In genomic region chr19:18384775-18385174, GRCh38 we compare ENCODE assay signal across 21 cellular contexts. TPM values are rescaled to one million over a fixed set of nuclear protein-coding genes. Genes with fewer than 3 reads are reported as not detected.
DNase-seq lines count a peak whose midpoint lies in the region; ATAC-seq, FAIRE-seq and TF ChIP-seq lines count a peak whose summit lies in the region.
"Had no signal": no experiment of that assay in that cellular context is flagged by ENCODE, and none has a peak within 500 bp of the region (broad histone marks: within the 10 kb centered on the region; RNA-seq: fewer than 3 reads in every experiment).

No MANE protein-coding gene starts in this region.

- no peak for ATAC-seq in HG02763 (IDR thresholded peaks at IDR 0.05; ENCODE audit: unreplicated experiment)
- ATAC-seq: lower lobe of right lung, SK-N-SH treated with all-trans-retinoic acid at 6 μM for 48 hours had no signal

- no peak for DNase-seq in progenitor cell of endocrine pancreas (ENCODE audit: low spot score, unreplicated experiment)
- no peak for DNase-seq in GM12891 (ENCODE audit: insufficient read length, low spot score)
- DNase-seq in prostate gland (ENCODE audit: low spot score): no peak
- DNase-seq: anterior cingulate cortex, caudate nucleus, DMS 273 treated with DMSO at 0.1 percent for 48 hours, HCEC 1CT, lower lobe of right lung, NCI-H2081 treated with DMSO at 0.1 percent for 48 hours, NCI-H345, NCI-H774, T-helper 2 cell, WERI-Rb-1 had no signal

- H3F3A ChIP-seq in Loucy (ENCODE audit: low read depth): no peaks in the 10 kb centered on the region

- peaks cover 2% of the 10 kb centered on the region for H3K36me3 Mint-ChIP-seq in progenitor cell of endocrine pancreas (ENCODE audit: insufficient read depth)
- H3K36me3 Mint-ChIP-seq: activated naive CD4-positive, alpha-beta T cell treated with anti-CD3 and anti-CD28 coated beads, Interleukin-2, amount 50 U/mL, for 24 hours; neural progenitor cell had no signal

- H3K27me3 ChIP-seq in Loucy (ENCODE audit: insufficient read depth, low read length, poor library complexity, severe bottlenecking): no peaks in the 10 kb centered on the region
- no peaks in the 10 kb centered on the region for H3K27me3 ChIP-seq in duodenal mucosa (ENCODE audit: control insufficient read depth in 1 of 2, insufficient read depth in 2 of 2, low read length in 2 of 2)
- no peaks in the 10 kb centered on the region for H3K27me3 ChIP-seq in prostate gland (replicated peaks; ENCODE audit: insufficient read depth)

- H3K4me3 ChIP-seq in Loucy (ENCODE audit: low read length, poor library complexity, severe bottlenecking) (no peak overlapping the region), duodenal mucosa (ENCODE audit: low read depth in 1 of 2, low read length in 2 of 2) (no peak overlapping the region), prostate gland (no peak overlapping the region)
- H3K4me3 ChIP-seq: lower lobe of right lung, neural progenitor cell had no signal

- H3K4me2 ChIP-seq in Loucy (ENCODE audit: low read depth, low read length, poor library complexity, severe bottlenecking): no peak overlapping the region
- H3K4me2 ChIP-seq: neural progenitor cell had no signal

- peak overlapping the region; percentile 78 for H3K27ac Mint-ChIP-seq in progenitor cell of endocrine pancreas
- H3K27ac Mint-ChIP-seq: activated naive CD4-positive, alpha-beta T cell treated with anti-CD3 and anti-CD28 coated beads, Interleukin-2, amount 50 U/mL, for 24 hours; dendritic cell treated with granulocyte-macrophage colony-stimulating factor and Interleukin-4, amounts not matched to agents 40 ng/mL and 50 ng/mL, for 4 days; neural progenitor cell had no signal

- intact Hi-C loops in prostate gland (cut with DNase I): no loop called here

- peak overlapping the region; percentile 46 for H3K9ac ChIP-seq in Loucy (ENCODE audit: low read depth, low read length, poor library complexity, severe bottlenecking)
- no peak overlapping the region for H3K9ac ChIP-seq in duodenal mucosa (ENCODE audit: low read depth in 1 of 2, low read length in 2 of 2)
- H3K9ac ChIP-seq: neural progenitor cell had no signal

- no peaks in the 10 kb centered on the region for H3K27me3 Mint-ChIP-seq in progenitor cell of endocrine pancreas

- H3K9me3 ChIP-seq in Loucy (ENCODE audit: insufficient read depth, low read depth, low read length) (no peaks in the 10 kb centered on the region), duodenal mucosa (ENCODE audit: control insufficient read depth in 1 of 2, low read length in 2 of 2) (no peaks in the 10 kb centered on the region), prostate gland (no peaks in the 10 kb centered on the region)
- H3K9me3 ChIP-seq: lower lobe of right lung had no signal

- H3K9me2 ChIP-seq in Loucy (replicated peaks; ENCODE audit: low read depth, low read length): no peaks in the 10 kb centered on the region

- no peaks in the 10 kb centered on the region for H3K79me2 ChIP-seq in Loucy (ENCODE audit: insufficient read depth, low read length)

- H3K4me1 ChIP-seq in Loucy (ENCODE audit: insufficient read depth, low read length, poor library complexity, severe bottlenecking): no peaks in the 10 kb centered on the region
- H3K4me1 ChIP-seq in duodenal mucosa (ENCODE audit: control insufficient read depth in 1 of 2, insufficient read depth in 2 of 2, low read length in 2 of 2): peaks cover 26 to 44% of the 10 kb centered on the region in 2 donors
- peaks cover 6% of the 10 kb centered on the region for H3K4me1 ChIP-seq in prostate gland (replicated peaks)
- H3K4me1 ChIP-seq: neural progenitor cell had no signal

- no peak for TF ChIP-seq CTCF in Loucy (conservative IDR thresholded peaks at IDR 0.05; ENCODE audit: low read length)
- no peak for TF ChIP-seq CTCF in progenitor cell of endocrine pancreas (IDR thresholded peaks at IDR 0.05; ENCODE audit: unreplicated experiment)
- no peak for TF ChIP-seq CTCF in prostate gland (IDR thresholded peaks at IDR 0.05)

- H2AFZ ChIP-seq in Loucy (ENCODE audit: low read length): no peak overlapping the region

- no peaks in the 10 kb centered on the region for H4K20me1 ChIP-seq in Loucy (ENCODE audit: insufficient read depth, low read length, poor library complexity, severe bottlenecking)

- 94% methylated on average over 7 of the region's 7 CpGs for WGBS in prostate gland

- no peak overlapping the region for H3K4me3 Mint-ChIP-seq in progenitor cell of endocrine pancreas (ENCODE audit: low read depth)
- H3K4me3 Mint-ChIP-seq: activated naive CD4-positive, alpha-beta T cell treated with anti-CD3 and anti-CD28 coated beads, Interleukin-2, amount 50 U/mL, for 24 hours; dendritic cell treated with granulocyte-macrophage colony-stimulating factor and Interleukin-4, amounts not matched to agents 40 ng/mL and 50 ng/mL, for 4 days; neural progenitor cell had no signal

- FAIRE-seq in GM12891 (lab: Jason Lieb, UNC): no peak
- FAIRE-seq: endometrium had no signal

- no peaks in the 10 kb centered on the region for H3K9me3 Mint-ChIP-seq in progenitor cell of endocrine pancreas (ENCODE audit: low read depth)
- H3K9me3 Mint-ChIP-seq: activated naive CD4-positive, alpha-beta T cell treated with anti-CD3 and anti-CD28 coated beads, Interleukin-2, amount 50 U/mL, for 24 hours; dendritic cell treated with granulocyte-macrophage colony-stimulating factor and Interleukin-4, amounts not matched to agents 40 ng/mL and 50 ng/mL, for 4 days; neural progenitor cell had no signal

- H3K4me1 Mint-ChIP-seq in progenitor cell of endocrine pancreas (ENCODE audit: low read depth): peaks cover 30% of the 10 kb centered on the region

- no peaks in the 10 kb centered on the region for H3K36me3 ChIP-seq in Loucy (ENCODE audit: insufficient read depth, low read length)
- peaks cover 0 to 3% of the 10 kb centered on the region in 2 donors for H3K36me3 ChIP-seq in duodenal mucosa (ENCODE audit: control insufficient read depth in 1 of 2, insufficient read depth in 2 of 2, low read length in 2 of 2)
- no peaks in the 10 kb centered on the region for H3K36me3 ChIP-seq in prostate gland
- H3K36me3 ChIP-seq: neural progenitor cell had no signal

- peak overlapping the region; percentile 64 for H3K27ac ChIP-seq in duodenal mucosa (ENCODE audit: low read depth, low read length)
- no peak overlapping the region for H3K27ac ChIP-seq in prostate gland
- H3K27ac ChIP-seq: neural progenitor cell had no signal

- TF ChIP-seq POLR2A in GM12891 (IDR thresholded peaks at IDR 0.05; ENCODE audit: low read depth, low read length): no peak
- no peak for TF ChIP-seq POLR2A in prostate gland (IDR thresholded peaks at IDR 0.05)

TF ChIP-seq in GM12891, 5 proteins besides CTCF, POLR2A, EP300 and RAD21:
- TF ChIP-seq POU2F2 (IDR thresholded peaks at IDR 0.05; ENCODE audit: low read depth, low read length) (no peak), PAX5 (IDR thresholded peaks at IDR 0.05; ENCODE audit: insufficient read depth, low read length, severe bottlenecking) (no peak), TAF1 (IDR thresholded peaks at IDR 0.05; ENCODE audit: low read depth, low read length) (no peak), SPI1 (IDR thresholded peaks at IDR 0.05; ENCODE audit: low read depth, low read length) (no peak), POLR2AphosphoS5 (IDR thresholded peaks at IDR 0.05; ENCODE audit: low read depth, low read length) (no peak)

RNA-seq across cellular contexts. Expression of gene GDF15, which starts 1.2 kb away (rescaled TPM):
- total RNA-seq in progenitor cell of endocrine pancreas (10.5 and 14.4 TPM in 2 replicates), prostate gland (100 to 1,000 TPM in 1 of 2 donors, 10 to 100 TPM in 1; 49.6 to 136 TPM)
- polyA plus RNA-seq in GM12891 (2012; ENCODE audit: low read depth, missing spikeins): 4.9 TPM

RNA-seq across cellular contexts. Expression of gene LRRC25, which starts 12.6 kb away (rescaled TPM):
- not detected in 2 replicates for total RNA-seq in progenitor cell of endocrine pancreas
- polyA plus RNA-seq in GM12891 (2012; ENCODE audit: low read depth, missing spikeins): 2.0 TPM
- total RNA-seq in prostate gland: 1 to 10 TPM; 1.6 to 5.5 TPM

RNA-seq across cellular contexts. Expression of gene SSBP4, which starts 34.4 kb away (rescaled TPM):
- total RNA-seq in progenitor cell of endocrine pancreas: 57.7 and 61.8 TPM in 2 replicates
- polyA plus RNA-seq in GM12891 (2012; ENCODE audit: low read depth, missing spikeins): 60.3 TPM
- 100 to 1,000 TPM in 1 of 2 donors, 10 to 100 TPM in 1; 71.5 to 120 TPM for total RNA-seq in prostate gland

RNA-seq across cellular contexts. Expression of gene PGPEP1, which starts 44.4 kb away (rescaled TPM):
- 43.5 and 51.3 TPM in 2 replicates for total RNA-seq in progenitor cell of endocrine pancreas
- 22.1 TPM for polyA plus RNA-seq in GM12891 (2012; ENCODE audit: low read depth, missing spikeins)
- 10 to 100 TPM; 18.0 to 37.3 TPM for total RNA-seq in prostate gland

RNA-seq across cellular contexts. Expression of gene ISYNA1, which starts 53.2 kb away (rescaled TPM):
- total RNA-seq in progenitor cell of endocrine pancreas (234 TPM in 2 replicates), prostate gland (100 to 1,000 TPM in 1 of 2 donors, 10 to 100 TPM in 1; 71.6 to 690 TPM)
- 14.3 TPM for polyA plus RNA-seq in GM12891 (2012; ENCODE audit: low read depth, missing spikeins)
